8 cellular contexts compared by ENCODE assay signal in genomic region chr15:40593588-40594428, GRCh38. TPM values are rescaled to one million over a fixed set of nuclear protein-coding genes. Genes with fewer than 3 reads are reported as not detected.
DNase-seq lines count a peak whose midpoint lies in the region; ATAC-seq and TF ChIP-seq lines count a peak whose summit lies in the region.

KNL1 (plus strand) TSS chr15:40594249; CDS start chr15:40602932, 8,683 bp downstream.

- CTCF ChIA-PET in HEK293T (lab: Yijun Ruan, JAX): no interaction called here

- 1 to 3% (median 2%) methylated on average over 36 to 41 of the region's 41 CpGs for WGBS in stomach, 5 donors

- no peak for TF ChIP-seq POLR2A in stomach (IDR thresholded peaks at IDR 0.05)

- peaks cover 15% of the 10 kb centered on the region for H3K4me1 ChIP-seq in SJSA1 (replicated peaks)
- H3K4me1 ChIP-seq in foreskin keratinocyte: peaks cover 5% of the 10 kb centered on the region
- peaks cover 8 to 36% (median 22%) of the 10 kb centered on the region in 4 donors for H3K4me1 ChIP-seq in stomach

- DNase-seq in GDM1 (lab: John Stamatoyannopoulos, UW) (peak; percentile 92), HEK293T (ENCODE audit: extremely low spot score) (peak; percentile 69), MV-4-11 (lab: John Stamatoyannopoulos, UW) (peak; percentile 93), SJSA1 (ENCODE audit: low read depth in 1 of 2, low spot score in 2 of 2) (peak; percentile 90 to 100), foreskin keratinocyte (peak; percentile 89 to 94), neural crest cell (ENCODE audit: low read depth, low spot score) (peak; percentile 97), stomach (peak; percentile 92)
- peak; percentile 82 for DNase-seq in activated gamma-delta T cell treated with anti-CD3 and anti-CD28 coated beads, Interleukin-2, amount 50 U/mL, for 16 hours (ENCODE audit: low read depth)

- peak within 1 kb of the TSS; percentile 100 for H3K27ac Mint-ChIP-seq in neural crest cell (ENCODE audit: unreplicated experiment)

- peak; percentile 2 for TF ChIP-seq CTCF in foreskin keratinocyte (conservative IDR thresholded peaks at IDR 0.05)
- TF ChIP-seq CTCF in neural crest cell (conservative IDR thresholded peaks at IDR 0.05): no peak
- no peak for TF ChIP-seq CTCF in stomach (IDR thresholded peaks at IDR 0.05)

- peak within 1 kb of the TSS; percentile 97 for H3K4me3 Mint-ChIP-seq in neural crest cell

- H3K36me3 Mint-ChIP-seq in neural crest cell (ENCODE audit: low read depth): peaks cover 4% of the 10 kb centered on the region

- intact Hi-C loops in stomach (cut with DNase I; ENCODE audit: low total_unique reads): no loop called here

- H3K4me1 Mint-ChIP-seq in neural crest cell: peaks cover 25% of the 10 kb centered on the region

- ATAC-seq in foreskin keratinocyte: peak; percentile 76

- peaks cover 18% of the 10 kb centered on the region for H3K27me3 Mint-ChIP-seq in neural crest cell (ENCODE audit: low read depth)

- POLR2A ChIA-PET in HEK293T (lab: Yijun Ruan, JAX): interaction anchor here (2.0 kb wide), 1 partner anchor 25 kb away, joined by 10 read pairs; the partner anchor contains the start of gene RPUSD2

- H3K27ac ChIP-seq in SJSA1 (peak within 1 kb of the TSS; percentile 96), foreskin keratinocyte (peak within 1 kb of the TSS; percentile 97), stomach (peak within 1 kb of the TSS; percentile 83 to 95 (median 91))

- H3K9me3 Mint-ChIP-seq in neural crest cell: peaks cover 2% of the 10 kb centered on the region

- H3K4me3 ChIP-seq in SJSA1: peak within 1 kb of the TSS; percentile 65
- peak within 1 kb of the TSS; percentile 52 to 86 (median 62) for H3K4me3 ChIP-seq in stomach

- H3K9me3 ChIP-seq in SJSA1 (replicated peaks): no peaks in the 10 kb centered on the region
- no peaks in the 10 kb centered on the region for H3K9me3 ChIP-seq in stomach

- no peak for TF ChIP-seq EP300 in stomach (IDR thresholded peaks at IDR 0.05)

- H3K27me3 ChIP-seq in SJSA1 (replicated peaks) (no peaks in the 10 kb centered on the region), foreskin keratinocyte (no peaks in the 10 kb centered on the region), stomach (peaks cover 0 to 11% (median 0%) of the 10 kb centered on the region in 3 donors)

- H3K36me3 ChIP-seq in SJSA1: peaks cover 13% of the 10 kb centered on the region
- no peaks in the 10 kb centered on the region for H3K36me3 ChIP-seq in stomach

TF ChIP-seq in HEK293T, 16 proteins besides CTCF, POLR2A, EP300 and RAD21:
- no peak for TF ChIP-seq ZNF384 (IDR thresholded peaks at IDR 0.05)
- TF ChIP-seq TARDBP (IDR thresholded peaks at IDR 0.05): no peak
- no peak for TF ChIP-seq SUZ12 (IDR thresholded peaks at IDR 0.05)
- TF ChIP-seq ARNT (IDR thresholded peaks at IDR 0.05): no peak
- TF ChIP-seq CTBP1 (IDR thresholded peaks at IDR 0.05; ENCODE audit: borderline replicate concordance): no peak
- TF ChIP-seq FOXM1 (IDR thresholded peaks at IDR 0.05; ENCODE audit: borderline replicate concordance): no peak
- no peak for TF ChIP-seq FOXA1 (IDR thresholded peaks at IDR 0.05)
- TF ChIP-seq L3MBTL2 (conservative IDR thresholded peaks at IDR 0.05): no peak; the same call in 1 of the 2 replicates
- no peak for TF ChIP-seq HDGF (IDR thresholded peaks at IDR 0.05; ENCODE audit: borderline replicate concordance)
- TF ChIP-seq NFRKB (IDR thresholded peaks at IDR 0.05): no peak
- TF ChIP-seq SP1 (IDR thresholded peaks at IDR 0.05): no peak
- no peak for TF ChIP-seq BHLHE40 (IDR thresholded peaks at IDR 0.05; ENCODE audit: borderline replicate concordance)
- TF ChIP-seq ELF4 (IDR thresholded peaks at IDR 0.05): no peak; the same call in 1 of the 2 replicates
- TF ChIP-seq PKNOX1 (IDR thresholded peaks at IDR 0.05): no peak
- TF ChIP-seq LEF1 (IDR thresholded peaks at IDR 0.05; ENCODE audit: borderline replicate concordance): no peak
- no peak for TF ChIP-seq FOXK2 (IDR thresholded peaks at IDR 0.05)

RNA-seq across cellular contexts. Expression of gene KNL1, which starts in this region (rescaled TPM):
- 83.2 and 88.4 TPM in 2 replicates for total RNA-seq in SJSA1 (2014; rRNA removed; shearing (Covaris generic))
- 30.0 and 32.8 TPM in 2 replicates for total RNA-seq in foreskin keratinocyte
- polyA plus RNA-seq in foreskin keratinocyte: 6.1 and 7.6 TPM in 2 replicates
- total RNA-seq in neural crest cell: 33.4 and 35.3 TPM in 2 replicates
- total RNA-seq in stomach: 10 to 100 TPM in 2 of 5 donors, 1 to 10 TPM in 3; 1.4 to 57.8 (median 8.7) TPM
- polyA plus RNA-seq in stomach: 1 to 10 TPM in 2 of 3 donors, under 1 TPM in 1; 0.50 to 1.8 (median 1.4) TPM

Comparison
In these comparisons a context has a peak if more than half of its experiments do, and no peak if none do; other contexts are left out.
1. Peak in every context shown above with its lines: DNase-seq, ATAC-seq, H3K4me3 ChIP-seq and H3K27ac ChIP-seq.